Comparison of ENCODE assay signal across 1 cellular context in genomic region chr6:11093591-11094410, GRCh38.
TF ChIP-seq lines count a peak whose summit lies in the region.

SMIM13 (plus strand) TSS chr6:11093834; CDS start chr6:11094314, 480 bp downstream.

TF ChIP-seq in GM12878, 131 proteins besides CTCF, POLR2A, EP300 and RAD21 (continued from another document):
- TF ChIP-seq, protein P1, sequence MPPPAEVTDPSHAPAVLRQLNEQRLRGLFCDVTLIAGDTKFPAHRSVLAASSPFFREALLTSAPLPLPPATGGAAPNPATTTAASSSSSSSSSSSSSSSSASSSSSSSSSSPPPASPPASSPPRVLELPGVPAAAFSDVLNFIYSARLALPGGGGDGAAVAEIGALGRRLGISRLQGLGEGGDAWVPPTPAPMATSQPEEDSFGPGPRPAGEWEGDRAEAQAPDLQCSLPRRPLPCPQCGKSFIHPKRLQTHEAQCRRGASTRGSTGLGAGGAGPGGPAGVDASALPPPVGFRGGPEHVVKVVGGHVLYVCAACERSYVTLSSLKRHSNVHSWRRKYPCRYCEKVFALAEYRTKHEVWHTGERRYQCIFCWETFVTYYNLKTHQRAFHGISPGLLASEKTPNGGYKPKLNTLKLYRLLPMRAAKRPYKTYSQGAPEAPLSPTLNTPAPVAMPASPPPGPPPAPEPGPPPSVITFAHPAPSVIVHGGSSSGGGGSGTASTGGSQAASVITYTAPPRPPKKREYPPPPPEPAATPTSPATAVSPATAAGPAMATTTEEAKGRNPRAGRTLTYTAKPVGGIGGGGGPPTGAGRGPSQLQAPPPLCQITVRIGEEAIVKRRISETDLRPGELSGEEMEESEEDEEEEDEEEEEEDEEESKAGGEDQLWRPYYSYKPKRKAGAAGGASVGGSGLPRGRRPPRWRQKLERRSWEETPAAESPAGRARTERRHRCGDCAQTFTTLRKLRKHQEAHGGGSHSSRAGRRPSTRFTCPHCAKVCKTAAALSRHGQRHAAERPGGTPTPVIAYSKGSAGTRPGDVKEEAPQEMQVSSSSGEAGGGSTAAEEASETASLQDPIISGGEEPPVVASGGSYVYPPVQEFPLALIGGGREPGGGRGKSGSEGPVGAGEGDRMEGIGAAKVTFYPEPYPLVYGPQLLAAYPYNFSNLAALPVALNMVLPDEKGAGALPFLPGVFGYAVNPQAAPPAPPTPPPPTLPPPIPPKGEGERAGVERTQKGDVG (CRISPR knock-in tag; IDR thresholded peaks at IDR 0.05): no peak
- TF ChIP-seq KAT2A (conservative IDR thresholded peaks at IDR 0.05; ENCODE audit: control insufficient read depth, low read depth, low read length) (no peak), POLR2AphosphoS2 (IDR thresholded peaks at IDR 0.05; ENCODE audit: low read depth, low read length) (no peak), ZBTB33 (IDR thresholded peaks at IDR 0.05) (no peak), JUND (IDR thresholded peaks at IDR 0.05; ENCODE audit: low read depth, low read length) (no peak), TBL1XR1 (IDR thresholded peaks at IDR 0.05; ENCODE audit: low read depth, low read length) (no peak), CHD1 (IDR thresholded peaks at IDR 0.05; ENCODE audit: low read depth, low read length) (no peak), WRNIP1 (IDR thresholded peaks at IDR 0.05; ENCODE audit: borderline replicate concordance, low read depth, low read length) (no peak), POU2F2 (IDR thresholded peaks at IDR 0.05; ENCODE audit: borderline replicate concordance, low read depth, low read length) (peak; percentile 50; the same call in 1 of the 3 replicates), YBX1 (IDR thresholded peaks at IDR 0.05) (no peak), MYC (IDR thresholded peaks at IDR 0.05; ENCODE audit: insufficient read depth, insufficient read length, insufficient replicate concordance, low read length, severe bottlenecking) (no peak), BRCA1 (IDR thresholded peaks at IDR 0.05; ENCODE audit: low read depth, low read length) (no peak), CEBPB (IDR thresholded peaks at IDR 0.05; ENCODE audit: borderline replicate concordance in 1 of 2, low read depth in 2 of 2, low read length in 2 of 2) (no peak), CBX5 (IDR thresholded peaks at IDR 0.05; ENCODE audit: low read depth) (0 out of 2 replicates have a peak, but pooled peaks have one; percentile 61), BHLHE40 (IDR thresholded peaks at IDR 0.05; ENCODE audit: borderline replicate concordance in 1 of 2, low read depth in 2 of 2, low read length in 1 of 2) (peak; percentile 3 to 47; a peak in 2 of 4 replicates), FOS (IDR thresholded peaks at IDR 0.05; ENCODE audit: borderline replicate concordance, extremely low read depth, insufficient read length) (no peak), RELA (IDR thresholded peaks at IDR 0.05; ENCODE audit: borderline replicate concordance, partially characterized antibody) (no peak), TAF1 (IDR thresholded peaks at IDR 0.05; ENCODE audit: borderline replicate concordance, low read depth, low read length) (peak; percentile 70; the same call in 1 of the 2 replicates), SKIL (IDR thresholded peaks at IDR 0.05; ENCODE audit: low read depth, poor library complexity, severe bottlenecking) (no peak), CREB1 (IDR thresholded peaks at IDR 0.05; ENCODE audit: low read depth) (peak; percentile 84), CHD4 (IDR thresholded peaks at IDR 0.05) (no peak), SMARCA5 (IDR thresholded peaks at IDR 0.05) (peak; percentile 96), EGR1 (IDR thresholded peaks at IDR 0.05; ENCODE audit: borderline replicate concordance in 1 of 2, low read depth in 2 of 2, low read length in 2 of 2) (peak in 1 of 2 experiments; percentile 51; a peak in 1 of 3 replicates), STAT1 (conservative IDR thresholded peaks at IDR 0.05) (no peak), MTA2 (IDR thresholded peaks at IDR 0.05; ENCODE audit: low read depth) (no peak; the same call in 1 of the 2 replicates), KLF5 (IDR thresholded peaks at IDR 0.05; ENCODE audit: partially characterized antibody) (peak; percentile 34), SMAD5 (IDR thresholded peaks at IDR 0.05; ENCODE audit: low read depth) (peak; percentile 25; the same call in 1 of the 2 replicates), ZNF24 (IDR thresholded peaks at IDR 0.05) (no peak), NFIC (IDR thresholded peaks at IDR 0.05; ENCODE audit: low read depth, low read length) (no peak), IKZF2 (IDR thresholded peaks at IDR 0.05) (no peak; a peak in 1 of 4 replicates), FOXM1 (IDR thresholded peaks at IDR 0.05; ENCODE audit: low read depth, low read length) (no peak), ZNF622 (IDR thresholded peaks at IDR 0.05) (no peak), TCF3 (IDR thresholded peaks at IDR 0.05; ENCODE audit: borderline replicate concordance, insufficient read depth, low read depth, low read length) (0 out of 2 replicates have a peak, but pooled peaks have one; percentile 16), NFXL1 (IDR thresholded peaks at IDR 0.05; ENCODE audit: borderline replicate concordance) (no peak), GABPA (IDR thresholded peaks at IDR 0.05; ENCODE audit: low read depth) (no peak), SP1 (IDR thresholded peaks at IDR 0.05; ENCODE audit: low read depth, low read length) (no peak), USF2 (IDR thresholded peaks at IDR 0.05; ENCODE audit: borderline replicate concordance, low read depth, low read length) (no peak), YY1 (IDR thresholded peaks at IDR 0.05; ENCODE audit: low read depth, low read length) (peak; percentile 34; the same call in 1 of the 2 replicates), FOXK2 (IDR thresholded peaks at IDR 0.05) (no peak; the same call in 1 of the 2 replicates), GATAD2B (conservative IDR thresholded peaks at IDR 0.05; ENCODE audit: low read depth) (peak; percentile 95), SIX5 (IDR thresholded peaks at IDR 0.05; ENCODE audit: low read depth, low read length, severe bottlenecking) (peak; percentile 90), PML (IDR thresholded peaks at IDR 0.05; ENCODE audit: low read length) (no peak; the same call in 1 of the 2 replicates), HDGF (IDR thresholded peaks at IDR 0.05) (no peak), PAX8 (IDR thresholded peaks at IDR 0.05) (no peak), NFYA (IDR thresholded peaks at IDR 0.05; ENCODE audit: borderline replicate concordance, low read depth, low read length) (no peak)
- TF ChIP-seq, protein P2, sequence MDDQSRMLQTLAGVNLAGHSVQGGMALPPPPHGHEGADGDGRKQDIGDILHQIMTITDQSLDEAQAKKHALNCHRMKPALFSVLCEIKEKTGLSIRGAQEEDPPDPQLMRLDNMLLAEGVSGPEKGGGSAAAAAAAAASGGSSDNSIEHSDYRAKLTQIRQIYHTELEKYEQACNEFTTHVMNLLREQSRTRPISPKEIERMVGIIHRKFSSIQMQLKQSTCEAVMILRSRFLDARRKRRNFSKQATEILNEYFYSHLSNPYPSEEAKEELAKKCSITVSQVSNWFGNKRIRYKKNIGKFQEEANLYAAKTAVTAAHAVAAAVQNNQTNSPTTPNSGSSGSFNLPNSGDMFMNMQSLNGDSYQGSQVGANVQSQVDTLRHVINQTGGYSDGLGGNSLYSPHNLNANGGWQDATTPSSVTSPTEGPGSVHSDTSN (IDR thresholded peaks at IDR 0.05; ENCODE audit: insufficient replicate concordance, low read depth, low read length): peak; percentile 1
- TF ChIP-seq, protein P3, sequence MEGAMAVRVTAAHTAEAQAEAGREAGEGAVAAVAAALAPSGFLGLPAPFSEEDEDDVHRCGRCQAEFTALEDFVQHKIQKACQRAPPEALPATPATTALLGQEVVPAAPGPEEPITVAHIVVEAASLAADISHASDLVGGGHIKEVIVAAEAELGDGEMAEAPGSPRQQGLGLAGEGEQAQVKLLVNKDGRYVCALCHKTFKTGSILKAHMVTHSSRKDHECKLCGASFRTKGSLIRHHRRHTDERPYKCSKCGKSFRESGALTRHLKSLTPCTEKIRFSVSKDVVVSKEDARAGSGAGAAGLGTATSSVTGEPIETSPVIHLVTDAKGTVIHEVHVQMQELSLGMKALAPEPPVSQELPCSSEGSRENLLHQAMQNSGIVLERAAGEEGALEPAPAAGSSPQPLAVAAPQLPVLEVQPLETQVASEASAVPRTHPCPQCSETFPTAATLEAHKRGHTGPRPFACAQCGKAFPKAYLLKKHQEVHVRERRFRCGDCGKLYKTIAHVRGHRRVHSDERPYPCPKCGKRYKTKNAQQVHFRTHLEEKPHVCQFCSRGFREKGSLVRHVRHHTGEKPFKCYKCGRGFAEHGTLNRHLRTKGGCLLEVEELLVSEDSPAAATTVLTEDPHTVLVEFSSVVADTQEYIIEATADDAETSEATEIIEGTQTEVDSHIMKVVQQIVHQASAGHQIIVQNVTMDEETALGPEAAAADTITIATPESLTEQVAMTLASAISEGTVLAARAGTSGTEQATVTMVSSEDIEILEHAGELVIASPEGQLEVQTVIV (IDR thresholded peaks at IDR 0.05; ENCODE audit: borderline replicate concordance, partially characterized antibody): no peak
- TF ChIP-seq, protein P4, sequence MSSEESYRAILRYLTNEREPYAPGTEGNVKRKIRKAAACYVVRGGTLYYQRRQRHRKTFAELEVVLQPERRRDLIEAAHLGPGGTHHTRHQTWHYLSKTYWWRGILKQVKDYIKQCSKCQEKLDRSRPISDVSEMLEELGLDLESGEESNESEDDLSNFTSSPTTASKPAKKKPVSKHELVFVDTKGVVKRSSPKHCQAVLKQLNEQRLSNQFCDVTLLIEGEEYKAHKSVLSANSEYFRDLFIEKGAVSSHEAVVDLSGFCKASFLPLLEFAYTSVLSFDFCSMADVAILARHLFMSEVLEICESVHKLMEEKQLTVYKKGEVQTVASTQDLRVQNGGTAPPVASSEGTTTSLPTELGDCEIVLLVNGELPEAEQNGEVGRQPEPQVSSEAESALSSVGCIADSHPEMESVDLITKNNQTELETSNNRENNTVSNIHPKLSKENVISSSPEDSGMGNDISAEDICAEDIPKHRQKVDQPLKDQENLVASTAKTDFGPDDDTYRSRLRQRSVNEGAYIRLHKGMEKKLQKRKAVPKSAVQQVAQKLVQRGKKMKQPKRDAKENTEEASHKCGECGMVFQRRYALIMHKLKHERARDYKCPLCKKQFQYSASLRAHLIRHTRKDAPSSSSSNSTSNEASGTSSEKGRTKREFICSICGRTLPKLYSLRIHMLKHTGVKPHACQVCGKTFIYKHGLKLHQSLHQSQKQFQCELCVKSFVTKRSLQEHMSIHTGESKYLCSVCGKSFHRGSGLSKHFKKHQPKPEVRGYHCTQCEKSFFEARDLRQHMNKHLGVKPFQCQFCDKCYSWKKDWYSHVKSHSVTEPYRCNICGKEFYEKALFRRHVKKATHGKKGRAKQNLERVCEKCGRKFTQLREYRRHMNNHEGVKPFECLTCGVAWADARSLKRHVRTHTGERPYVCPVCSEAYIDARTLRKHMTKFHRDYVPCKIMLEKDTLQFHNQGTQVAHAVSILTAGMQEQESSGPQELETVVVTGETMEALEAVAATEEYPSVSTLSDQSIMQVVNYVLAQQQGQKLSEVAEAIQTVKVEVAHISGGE (CRISPR knock-in tag; IDR thresholded peaks at IDR 0.05): no peak
- TF ChIP-seq, protein P5, sequence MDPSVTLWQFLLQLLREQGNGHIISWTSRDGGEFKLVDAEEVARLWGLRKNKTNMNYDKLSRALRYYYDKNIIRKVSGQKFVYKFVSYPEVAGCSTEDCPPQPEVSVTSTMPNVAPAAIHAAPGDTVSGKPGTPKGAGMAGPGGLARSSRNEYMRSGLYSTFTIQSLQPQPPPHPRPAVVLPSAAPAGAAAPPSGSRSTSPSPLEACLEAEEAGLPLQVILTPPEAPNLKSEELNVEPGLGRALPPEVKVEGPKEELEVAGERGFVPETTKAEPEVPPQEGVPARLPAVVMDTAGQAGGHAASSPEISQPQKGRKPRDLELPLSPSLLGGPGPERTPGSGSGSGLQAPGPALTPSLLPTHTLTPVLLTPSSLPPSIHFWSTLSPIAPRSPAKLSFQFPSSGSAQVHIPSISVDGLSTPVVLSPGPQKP (IDR thresholded peaks at IDR 0.05; ENCODE audit: low read depth, low read length): no peak
- TF ChIP-seq, protein P6, sequence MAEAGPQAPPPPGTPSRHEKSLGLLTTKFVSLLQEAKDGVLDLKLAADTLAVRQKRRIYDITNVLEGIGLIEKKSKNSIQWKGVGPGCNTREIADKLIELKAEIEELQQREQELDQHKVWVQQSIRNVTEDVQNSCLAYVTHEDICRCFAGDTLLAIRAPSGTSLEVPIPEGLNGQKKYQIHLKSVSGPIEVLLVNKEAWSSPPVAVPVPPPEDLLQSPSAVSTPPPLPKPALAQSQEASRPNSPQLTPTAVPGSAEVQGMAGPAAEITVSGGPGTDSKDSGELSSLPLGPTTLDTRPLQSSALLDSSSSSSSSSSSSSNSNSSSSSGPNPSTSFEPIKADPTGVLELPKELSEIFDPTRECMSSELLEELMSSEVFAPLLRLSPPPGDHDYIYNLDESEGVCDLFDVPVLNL (IDR thresholded peaks at IDR 0.05; ENCODE audit: low read depth, low read length): no peak; the same call in 1 of the 2 replicates
